ENCODE assay signal across 8 cellular contexts in genomic region chr4:39365931-39366771, GRCh38. TPM values are rescaled to one million over a fixed set of nuclear protein-coding genes. Genes with fewer than 3 reads are reported as not detected.
DNase-seq lines count a peak whose midpoint lies in the region; ATAC-seq and TF ChIP-seq lines count a peak whose summit lies in the region.

Gene RFC1 (minus strand): TSS chr4:39366362. CDS start chr4:39366241, 121 bp downstream.

- peaks cover 4% of the 10 kb centered on the region for H3K79me2 ChIP-seq in trophoblast cell (ENCODE audit: control insufficient read depth, insufficient read depth, low read length, poor library complexity)

- intact Hi-C loops in cardiac septum (cut with DNase I): loop anchor here (5.0 kb wide), 1 partner anchor 91 kb away; the partner anchor contains the start of genes LIAS and RPL9

- H3K9me3 ChIP-seq in trophoblast cell (ENCODE audit: insufficient read depth, low read depth, low read length) (no peaks in the 10 kb centered on the region), tibial nerve (no peaks in the 10 kb centered on the region)

- H3K27me3 Mint-ChIP-seq in activated naive CD8-positive, alpha-beta T cell treated with anti-CD3 and anti-CD28 coated beads, Interleukin-2, amount 50 U/mL, for 24 hours: no peaks in the 10 kb centered on the region

- H3K4me1 Mint-ChIP-seq in activated naive CD8-positive, alpha-beta T cell treated with anti-CD3 and anti-CD28 coated beads, Interleukin-2, amount 50 U/mL, for 24 hours: peaks cover 47% of the 10 kb centered on the region

- H3K4me2 ChIP-seq in trophoblast cell (ENCODE audit: low read length): peak within 1 kb of the TSS; percentile 88

- H3K23ac ChIP-seq in trophoblast cell (ENCODE audit: low read length): no peak within 1 kb of the TSS

- H2BK5ac ChIP-seq in trophoblast cell (ENCODE audit: low read depth, low read length, poor library complexity): peak within 1 kb of the TSS; percentile 66

- H3K9me3 Mint-ChIP-seq in activated naive CD8-positive, alpha-beta T cell treated with anti-CD3 and anti-CD28 coated beads, Interleukin-2, amount 50 U/mL, for 24 hours: peaks cover 8% of the 10 kb centered on the region

- H3K4me3 ChIP-seq in trophoblast cell (ENCODE audit: low read depth, low read length) (peak within 1 kb of the TSS; percentile 99), tibial nerve (peak within 1 kb of the TSS; percentile 65 to 90 (median 82))

- peak within 1 kb of the TSS; percentile 68 for H2AFZ ChIP-seq in trophoblast cell (ENCODE audit: insufficient read depth, low read length, poor library complexity)

- H3K14ac ChIP-seq in trophoblast cell (ENCODE audit: low read length): peak within 1 kb of the TSS; percentile 77

- H4K8ac ChIP-seq in trophoblast cell (ENCODE audit: low read depth, low read length): peak within 1 kb of the TSS; percentile 90

- H2AK5ac ChIP-seq in trophoblast cell (ENCODE audit: low read length): no peak within 1 kb of the TSS

- H2BK120ac ChIP-seq in trophoblast cell (ENCODE audit: insufficient read depth, low read length, poor library complexity): peak within 1 kb of the TSS; percentile 12

- peak within 1 kb of the TSS; percentile 10 for H4K12ac ChIP-seq in trophoblast cell (ENCODE audit: low read depth, low read length)

- peaks cover 4% of the 10 kb centered on the region for H3K79me1 ChIP-seq in trophoblast cell (ENCODE audit: low read length)

- H2BK12ac ChIP-seq in trophoblast cell (ENCODE audit: low read length): no peak within 1 kb of the TSS

- DNase-seq in GF-D8 (lab: John Stamatoyannopoulos, UW): peak; percentile 62
- peak; percentile 67 for DNase-seq in NCI-H1105 treated with DMSO at 0.1 percent for 48 hours (lab: John Stamatoyannopoulos, UW)
- peak; percentile 80 for DNase-seq in SW480 (ENCODE audit: low spot score)
- DNase-seq in activated naive CD8-positive, alpha-beta T cell treated with anti-CD3 and anti-CD28 coated beads, Interleukin-2, amount 50 U/mL, for 24 hours: peak; percentile 96
- peak; percentile 94 for DNase-seq in cardiac septum (ENCODE audit: low spot score)
- peak; percentile 96 to 100 for DNase-seq in trophoblast cell
- peak; percentile 81 to 85 for DNase-seq in tibial nerve (ENCODE audit: low spot score in 2 of 2)

- TF ChIP-seq CTCF in tibial nerve (IDR thresholded peaks at IDR 0.05): peak in 1 of 5 experiments; percentile 18

- H3K4me1 ChIP-seq in trophoblast cell (ENCODE audit: control insufficient read depth in 1 of 2, insufficient read depth in 2 of 2, low read length in 2 of 2) (no peaks in the 10 kb centered on the region), tibial nerve (peaks cover 0 to 35% (median 13%) of the 10 kb centered on the region in 4 donors)

- peak; percentile 44 to 90 for TF ChIP-seq EP300 in tibial nerve (IDR thresholded peaks at IDR 0.05)

- H3K36me3 Mint-ChIP-seq in activated naive CD8-positive, alpha-beta T cell treated with anti-CD3 and anti-CD28 coated beads, Interleukin-2, amount 50 U/mL, for 24 hours (ENCODE audit: low read depth): peaks cover 31% of the 10 kb centered on the region

- peak within 1 kb of the TSS; percentile 80 for H4K91ac ChIP-seq in trophoblast cell (ENCODE audit: low read depth, low read length)

- peak within 1 kb of the TSS; percentile 40 for H3K4ac ChIP-seq in trophoblast cell (ENCODE audit: low read depth, low read length)

- H3K27me3 ChIP-seq in trophoblast cell (ENCODE audit: insufficient read depth, low read length): no peaks in the 10 kb centered on the region
- H3K27me3 ChIP-seq in tibial nerve: no peaks in the 10 kb centered on the region

- H3K9ac ChIP-seq in trophoblast cell (ENCODE audit: low read length): peak within 1 kb of the TSS; percentile 83

- peak; percentile 79 for ATAC-seq in HG02571 (IDR thresholded peaks at IDR 0.05; ENCODE audit: unreplicated experiment)
- ATAC-seq in activated naive CD8-positive, alpha-beta T cell treated with anti-CD3 and anti-CD28 coated beads, Interleukin-2, amount 50 U/mL, for 24 hours: peak; percentile 86

- H3K36me3 ChIP-seq in trophoblast cell (ENCODE audit: control insufficient read depth in 1 of 2, insufficient read depth in 2 of 2, low read length in 2 of 2) (no peaks in the 10 kb centered on the region), tibial nerve (peaks cover 0 to 1% (median 0%) of the 10 kb centered on the region in 3 donors)

- H3K27ac Mint-ChIP-seq in activated naive CD8-positive, alpha-beta T cell treated with anti-CD3 and anti-CD28 coated beads, Interleukin-2, amount 50 U/mL, for 24 hours: peak within 1 kb of the TSS; percentile 93

- peak in 1 of 2 donors; percentile 38 for TF ChIP-seq POLR2A in tibial nerve (IDR thresholded peaks at IDR 0.05)

- no CpG with 5 or more reads among the region's 55 CpGs for WGBS in trophoblast cell (ENCODE audit: extremely low coverage, insufficient coverage, insufficient read length)
- WGBS in tibial nerve, 2 donors: 9% methylated on average over 22 to 31 of the region's 55 CpGs

- peak within 1 kb of the TSS; percentile 70 for H3K18ac ChIP-seq in trophoblast cell (ENCODE audit: low read length)

- H3K4me3 Mint-ChIP-seq in activated naive CD8-positive, alpha-beta T cell treated with anti-CD3 and anti-CD28 coated beads, Interleukin-2, amount 50 U/mL, for 24 hours: peak within 1 kb of the TSS; percentile 96

- H3K27ac ChIP-seq in trophoblast cell (ENCODE audit: low read depth, low read length) (peak within 1 kb of the TSS; percentile 29), tibial nerve (peak within 1 kb of the TSS; percentile 72 to 90 (median 88))

RNA-seq across cellular contexts. Expression of gene RFC1, which starts in this region (rescaled TPM):
- total RNA-seq in cardiac septum (22.3 TPM), tibial nerve (10 to 100 TPM; 23.3 to 85.9 (median 38.5) TPM)
- 108 and 109 TPM in 2 replicates for polyA plus RNA-seq in trophoblast cell (2013)

Comparison
In these comparisons a context has a peak if more than half of its experiments do, and no peak if none do; other contexts are left out.
1. Peak in every context shown above with its lines: DNase-seq, ATAC-seq, H3K4me3 ChIP-seq and H3K27ac ChIP-seq.